In genomic region chr11:112017538-112017937, GRCh38 we compare ENCODE assay signal across 1 cellular context.
TF ChIP-seq lines count a peak whose summit lies in the region.

No MANE protein-coding gene starts in this region.

TF ChIP-seq in HepG2, 621 proteins besides CTCF, POLR2A, EP300 and RAD21 (continued from another document):
- TF ChIP-seq POLR2G (IDR thresholded peaks at IDR 0.05; ENCODE audit: low read depth, low read length) (no peak), FOXJ3 (CRISPR knock-in tag; IDR thresholded peaks at IDR 0.05; ENCODE audit: borderline replicate concordance) (peak; percentile 86; the same call in 1 of the 2 replicates), PRDM10 (CRISPR knock-in tag; IDR thresholded peaks at IDR 0.05; ENCODE audit: low read depth) (no peak), TFDP2 (CRISPR knock-in tag; IDR thresholded peaks at IDR 0.05) (0 out of 2 replicates have a peak, but pooled peaks have one; percentile 36), IRF1 (CRISPR knock-in tag; IDR thresholded peaks at IDR 0.05; ENCODE audit: low read depth) (no peak), SKI (IDR thresholded peaks at IDR 0.05; ENCODE audit: partially characterized antibody) (no peak), ZNF574 (CRISPR knock-in tag; IDR thresholded peaks at IDR 0.05) (no peak), BRCA1 (CRISPR knock-in tag; IDR thresholded peaks at IDR 0.05) (no peak), ZNF639 (CRISPR knock-in tag; conservative IDR thresholded peaks at IDR 0.05) (no peak), TCF7L2 (IDR thresholded peaks at IDR 0.05; ENCODE audit: low read depth, low read length) (peak; percentile 70; the same call in 1 of the 2 replicates), ZBTB7A (CRISPR knock-in tag; IDR thresholded peaks at IDR 0.05) (peak; percentile 100), ZNF605 (CRISPR knock-in tag; IDR thresholded peaks at IDR 0.05) (0 out of 2 replicates have a peak, but pooled peaks have one; percentile 28), ISX (CRISPR knock-in tag; conservative IDR thresholded peaks at IDR 0.05) (no peak), HOXA3 (CRISPR knock-in tag; IDR thresholded peaks at IDR 0.05) (peak; percentile 68), ONECUT2 (CRISPR knock-in tag; IDR thresholded peaks at IDR 0.05) (peak; percentile 98), HMGXB4 (CRISPR knock-in tag; IDR thresholded peaks at IDR 0.05; ENCODE audit: borderline replicate concordance in 1 of 2, low read depth in 1 of 2) (no peak), HNRNPLL (IDR thresholded peaks at IDR 0.05; ENCODE audit: low read depth, low read length, poor library complexity, severe bottlenecking) (no peak), PAF1 (CRISPR knock-in tag; IDR thresholded peaks at IDR 0.05) (no peak), GLI4 (CRISPR knock-in tag; IDR thresholded peaks at IDR 0.05; ENCODE audit: borderline replicate concordance) (no peak), ZNF451 (CRISPR knock-in tag; IDR thresholded peaks at IDR 0.05) (no peak), ZBTB7B (CRISPR knock-in tag; IDR thresholded peaks at IDR 0.05) (peak; percentile 85), NFYB (CRISPR knock-in tag; IDR thresholded peaks at IDR 0.05) (no peak), PTBP1 (IDR thresholded peaks at IDR 0.05; ENCODE audit: low read depth, low read length, poor library complexity, severe bottlenecking) (no peak), KLF9 (CRISPR knock-in tag; IDR thresholded peaks at IDR 0.05; ENCODE audit: low read depth) (no peak), SMAD3 (CRISPR knock-in tag; IDR thresholded peaks at IDR 0.05) (0 out of 2 replicates have a peak, but pooled peaks have one; percentile 53), THYN1 (CRISPR knock-in tag; IDR thresholded peaks at IDR 0.05; ENCODE audit: borderline replicate concordance, low read depth) (no peak), NFIC (IDR thresholded peaks at IDR 0.05; ENCODE audit: low read length) (peak; percentile 96), ARNTL (CRISPR knock-in tag; IDR thresholded peaks at IDR 0.05) (0 out of 2 replicates have a peak, but pooled peaks have one; percentile 27), ZC3H4 (CRISPR knock-in tag; IDR thresholded peaks at IDR 0.05; ENCODE audit: borderline replicate concordance) (no peak), SOX13 (IDR thresholded peaks at IDR 0.05) (peak; percentile 31; the same call in 1 of the 2 replicates), SOX13 (CRISPR knock-in tag; conservative IDR thresholded peaks at IDR 0.05 in 1 of 2, IDR thresholded peaks at IDR 0.05 in 1 of 2) (peak in 1 of 2 experiments; percentile 65; a peak in 2 of 4 replicates)
